ENCODE assay signal across 8 cellular contexts in the genomic region with DNA sequence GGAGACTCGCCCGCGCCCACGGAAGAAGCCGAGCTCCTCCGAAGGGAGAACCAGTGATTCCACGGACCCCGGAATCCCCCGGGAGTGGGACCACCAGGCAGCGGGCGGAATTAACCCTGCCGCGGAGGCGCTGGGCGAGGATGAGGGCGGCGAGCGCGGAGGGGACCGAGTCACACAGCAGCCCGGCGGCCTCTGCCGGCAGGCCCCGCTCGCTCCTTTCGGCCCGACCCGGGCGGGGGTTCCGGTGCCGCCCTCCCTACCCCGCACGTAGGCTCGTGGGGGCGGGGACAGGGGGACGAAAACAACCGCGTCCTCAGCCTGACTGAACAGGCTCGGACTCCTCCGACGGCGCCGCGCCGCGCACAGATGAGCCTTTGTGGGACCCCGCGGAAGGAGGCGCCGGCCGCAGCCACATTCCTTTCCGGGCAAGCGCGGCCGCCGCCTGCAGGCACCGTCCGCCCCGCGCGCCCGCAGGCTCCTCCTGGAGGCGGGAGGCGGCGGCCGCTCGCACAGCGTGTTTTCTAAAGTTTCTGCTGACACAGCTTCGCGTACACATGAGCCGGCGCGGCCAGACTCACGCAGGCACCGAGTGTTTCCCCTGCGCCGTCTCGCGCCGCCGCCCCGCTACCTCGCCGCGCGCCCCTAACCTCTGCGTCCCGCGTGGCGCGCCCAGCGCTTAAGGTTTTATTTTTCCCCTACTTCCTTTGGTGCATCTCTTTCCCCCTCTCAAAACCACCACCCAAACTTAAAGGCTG.
DNase-seq lines count a peak whose midpoint lies in the region; ATAC-seq and TF ChIP-seq lines count a peak whose summit lies in the region.

No MANE protein-coding gene starts in this region.

- H3K79me2 ChIP-seq in PC-9 (ENCODE audit: low read depth): peaks cover 47% of the 10 kb centered on the region

- H3K27ac ChIP-seq in HUES64 (ENCODE audit: low read depth, low read length) (peak overlapping the region; percentile 98), PC-9 (peak overlapping the region; percentile 90), esophagus squamous epithelium (peak overlapping the region; percentile 99 to 100 (median 100))

- H3F3A ChIP-seq in PC-9 (ENCODE audit: insufficient read depth, low read depth): peaks cover 11% of the 10 kb centered on the region; the same call in 1 of the 2 replicates

- peak overlapping the region; percentile 100 for H2AFZ ChIP-seq in PC-9

- peak overlapping the region; percentile 90 to 96 for H3K4me3 Mint-ChIP-seq in activated T-cell treated with anti-CD3 and anti-CD28 coated beads, Interleukin-2, amount 50 U/mL, for 72 hours
- H3K4me3 Mint-ChIP-seq in naive B cell: peak overlapping the region; percentile 86 to 96 (median 94)
- H3K4me3 Mint-ChIP-seq in stimulated activated effector memory CD8-positive, alpha-beta T cell treated with anti-CD3 and anti-CD28 coated beads, Interleukin-12 subunit alpha, Interleukin-12 subunit beta, amount 100 ng/mL, for 72 hours: peak overlapping the region; percentile 81

- peak overlapping the region; percentile 98 for H3K9ac ChIP-seq in HUES64 (ENCODE audit: low read depth, low read length)

- H3K27me3 Mint-ChIP-seq in activated T-cell treated with anti-CD3 and anti-CD28 coated beads, Interleukin-2, amount 50 U/mL, for 72 hours (ENCODE audit: low read depth): no peaks in the 10 kb centered on the region
- H3K27me3 Mint-ChIP-seq in naive B cell: no peaks in the 10 kb centered on the region

- H3K9me3 Mint-ChIP-seq in activated T-cell treated with anti-CD3 and anti-CD28 coated beads, Interleukin-2, amount 50 U/mL, for 72 hours: peaks cover 0 to 5% of the 10 kb centered on the region in 2 donors
- no peaks in the 10 kb centered on the region for H3K9me3 Mint-ChIP-seq in naive B cell
- peaks cover 3% of the 10 kb centered on the region for H3K9me3 Mint-ChIP-seq in stimulated activated effector memory CD8-positive, alpha-beta T cell treated with anti-CD3 and anti-CD28 coated beads, Interleukin-12 subunit alpha, Interleukin-12 subunit beta, amount 100 ng/mL, for 72 hours

- no peaks in the 10 kb centered on the region for H3K9me3 ChIP-seq in HUES64 (ENCODE audit: insufficient read depth, low read depth, low read length)
- 0 out of 2 replicates have a peak, but pooled peaks cover 3% of the 10 kb centered on the region for H3K9me3 ChIP-seq in PC-9 (ENCODE audit: insufficient read depth, low read depth)
- H3K9me3 ChIP-seq in esophagus squamous epithelium: peaks cover 0 to 7% (median 5%) of the 10 kb centered on the region in 3 donors

- H3K4me3 ChIP-seq in HUES64 (ENCODE audit: low read length): peak overlapping the region; percentile 94
- peak overlapping the region; percentile 96 for H3K4me3 ChIP-seq in PC-9
- H3K4me3 ChIP-seq in esophagus squamous epithelium: peak overlapping the region; percentile 80 to 92 (median 89)

- H3K27ac Mint-ChIP-seq in activated T-cell treated with anti-CD3 and anti-CD28 coated beads, Interleukin-2, amount 50 U/mL, for 72 hours: peak overlapping the region; percentile 98
- H3K27ac Mint-ChIP-seq in naive B cell: peak overlapping the region; percentile 98 to 100 (median 99)
- peak overlapping the region; percentile 98 for H3K27ac Mint-ChIP-seq in stimulated activated effector memory CD8-positive, alpha-beta T cell treated with anti-CD3 and anti-CD28 coated beads, Interleukin-12 subunit alpha, Interleukin-12 subunit beta, amount 100 ng/mL, for 72 hours

- intact Hi-C loops in PC-9 (cut with micrococcal nuclease; ENCODE audit: unreplicated experiment): loop anchor here (1.0 to 10.0 kb wide), 7 partner anchors 67 to 1239 kb away; no protein-coding TSS in a partner anchor
- intact Hi-C loops in esophagus squamous epithelium (cut with DNase I): loop anchor here (5.0 kb wide), 1 partner anchor 244 kb away; the partner anchor contains the start of gene ARID1B

- H3K4me1 Mint-ChIP-seq in activated T-cell treated with anti-CD3 and anti-CD28 coated beads, Interleukin-2, amount 50 U/mL, for 72 hours (ENCODE audit: low read depth): peaks cover 70% of the 10 kb centered on the region
- peaks cover 38 to 58% (median 56%) of the 10 kb centered on the region in 3 donors for H3K4me1 Mint-ChIP-seq in naive B cell
- peaks cover 37% of the 10 kb centered on the region for H3K4me1 Mint-ChIP-seq in stimulated activated effector memory CD8-positive, alpha-beta T cell treated with anti-CD3 and anti-CD28 coated beads, Interleukin-12 subunit alpha, Interleukin-12 subunit beta, amount 100 ng/mL, for 72 hours

- H3K9me2 ChIP-seq in PC-9 (ENCODE audit: insufficient read depth): no peaks in the 10 kb centered on the region

- peak in 3 of 4 donors; percentile 79 to 98 (median 96) for TF ChIP-seq POLR2A in esophagus squamous epithelium (IDR thresholded peaks at IDR 0.05)

- CTCF ChIA-PET in PC-9 (lab: Charles Lee): no interaction called here

- H3K36me3 ChIP-seq in HUES64 (ENCODE audit: insufficient read depth, low read length) (no peaks in the 10 kb centered on the region), PC-9 (ENCODE audit: low read depth) (peaks cover 11% of the 10 kb centered on the region; the same call in 1 of the 2 replicates), esophagus squamous epithelium (no peaks in the 10 kb centered on the region)

- no peak; the same call in 1 of the 2 replicates for TF ChIP-seq CTCF in PC-9 (conservative IDR thresholded peaks at IDR 0.05)
- TF ChIP-seq CTCF in esophagus squamous epithelium (IDR thresholded peaks at IDR 0.05): peak in 5 of 6 experiments; percentile 21 to 49 (median 27)

- peak; percentile 65 for DNase-seq in DMS79 treated with DMSO at 0.1 percent for 48 hours (lab: John Stamatoyannopoulos, UW)
- peak; percentile 72 to 85 for DNase-seq in PC-9
- peak; percentile 93 to 95 for DNase-seq in activated T-cell treated with anti-CD3 and anti-CD28 coated beads, Interleukin-2, amount 50 U/mL, for 72 hours
- DNase-seq in esophagus squamous epithelium (lab: John Stamatoyannopoulos, UW): peak; percentile 71
- peak; percentile 93 for DNase-seq in naive B cell
- peak; percentile 85 to 94 for DNase-seq in stimulated activated effector memory CD8-positive, alpha-beta T cell treated with anti-CD3 and anti-CD28 coated beads, Interleukin-12 subunit alpha, Interleukin-12 subunit beta, amount 100 ng/mL, for 72 hours (ENCODE audit: low spot score in 2 of 2)

- H3K27me3 ChIP-seq in HUES64 (ENCODE audit: insufficient read depth, low read length): no peaks in the 10 kb centered on the region
- no peaks in the 10 kb centered on the region for H3K27me3 ChIP-seq in PC-9 (ENCODE audit: insufficient read depth, low read depth)
- no peaks in the 10 kb centered on the region for H3K27me3 ChIP-seq in esophagus squamous epithelium

- H3K4me1 ChIP-seq in HUES64 (ENCODE audit: insufficient read depth, low read length) (peaks cover 36% of the 10 kb centered on the region), PC-9 (replicated peaks; ENCODE audit: insufficient read depth) (peaks cover 20% of the 10 kb centered on the region; the same call in 1 of the 2 replicates), esophagus squamous epithelium (peaks cover 8 to 58% (median 21%) of the 10 kb centered on the region in 3 donors)

- under 1% methylated on average over 92 of the region's 92 CpGs for WGBS in HUES64
- 0% methylated on average over 11 of the region's 92 CpGs; no CpG with 5 or more reads in 1 of the 2 donors for WGBS in esophagus squamous epithelium, 2 donors

- POLR2A ChIA-PET in PC-9 (lab: Charles Lee; ENCODE audit: unreplicated experiment): interaction anchor here (0.7 kb wide), 1 partner anchor 160 kb away, joined by 3 read pairs; no protein-coding TSS in a partner anchor

- peaks cover 3 to 4% of the 10 kb centered on the region in 2 donors for H3K36me3 Mint-ChIP-seq in activated T-cell treated with anti-CD3 and anti-CD28 coated beads, Interleukin-2, amount 50 U/mL, for 72 hours (ENCODE audit: insufficient read depth in 2 of 2)
- no peaks in the 10 kb centered on the region for H3K36me3 Mint-ChIP-seq in naive B cell
- peaks cover 18% of the 10 kb centered on the region for H3K36me3 Mint-ChIP-seq in stimulated activated effector memory CD8-positive, alpha-beta T cell treated with anti-CD3 and anti-CD28 coated beads, Interleukin-12 subunit alpha, Interleukin-12 subunit beta, amount 100 ng/mL, for 72 hours

- peak overlapping the region; percentile 82 for H3K4me2 ChIP-seq in PC-9

- TSS peak; percentile 53 for BruUV-seq in PC-9 (replicated peaks; lab: Mats Ljungman, UMichigan)

- ATAC-seq in GM21526 (IDR thresholded peaks at IDR 0.05; ENCODE audit: low FRiP score, unreplicated experiment) (peak; percentile 71), naive B cell (ENCODE audit: low read depth in 2 of 2) (peak; percentile 76 to 77)
- peak; percentile 88 to 90 for ATAC-seq in activated T-cell treated with anti-CD3 and anti-CD28 coated beads, Interleukin-2, amount 50 U/mL, for 72 hours (replicated peaks in 1 of 2)
- ATAC-seq in stimulated activated effector memory CD8-positive, alpha-beta T cell treated with anti-CD3 and anti-CD28 coated beads, Interleukin-12 subunit alpha, Interleukin-12 subunit beta, amount 100 ng/mL, for 72 hours: peak; percentile 90

- 0 out of 2 replicates have a peak, but pooled peaks cover 3% of the 10 kb centered on the region for H4K20me1 ChIP-seq in PC-9 (ENCODE audit: insufficient read depth)

Comparison
In these comparisons a context has a peak if more than half of its experiments do, and no peak if none do; other contexts are left out.
1. Peak in every context shown above with its lines: DNase-seq, ATAC-seq, H3K4me3 ChIP-seq and H3K27ac ChIP-seq.